14 cellular contexts compared by ENCODE assay signal in genomic region chr1:14363191-14363590, GRCh38.
DNase-seq lines count a peak whose midpoint lies in the region; ATAC-seq and TF ChIP-seq lines count a peak whose summit lies in the region.
"Had no signal": no experiment of that assay in that cellular context is flagged by ENCODE, and none has a peak within 500 bp of the region (broad histone marks: within the 10 kb centered on the region; RNA-seq: fewer than 3 reads in every experiment).

No MANE protein-coding gene starts in this region.

- no peaks in the 10 kb centered on the region for H3K9me2 ChIP-seq in OCI-LY7 (ENCODE audit: insufficient read depth, low read length)

- no peaks in the 10 kb centered on the region for H3K27me3 ChIP-seq in osteoblast (ENCODE audit: insufficient read depth, low read length)
- H3K27me3 ChIP-seq: BLaER1 treated with 17β-estradiol and CSF1 and Interleukin-3, amounts not matched to agents 10 nM and 100 nM had no signal

- H3K9me3 ChIP-seq in OCI-LY7 (ENCODE audit: low read length) (peaks cover 14% of the 10 kb centered on the region; the same call in 1 of the 2 replicates), osteoblast (ENCODE audit: low read depth, low read length) (no peaks in the 10 kb centered on the region)

- DNase-seq in Daoy (ENCODE audit: low read depth) (peak; percentile 38), OCI-LY7 (ENCODE audit: low spot score) (no peak), fibroblast of mammary gland (ENCODE audit: low read depth) (peak; percentile 26), osteoblast (ENCODE audit: insufficient read length, low spot score, missing footprints) (peak; percentile 58)
- DNase-seq in activated T-cell treated with anti-CD3 and anti-CD28 coated beads, Interleukin-2, amount 50 U/mL, for 1 hour: no peak
- DNase-seq: ACHN; CD4-positive, CD25-positive, alpha-beta regulatory T cell; DMS53; H7 had no signal

- H3K4me1 ChIP-seq in OCI-LY7 (ENCODE audit: insufficient read depth, low read length, poor library complexity, severe bottlenecking) (peaks cover 61% of the 10 kb centered on the region), osteoblast (ENCODE audit: insufficient read depth, low read length) (peaks cover 19% of the 10 kb centered on the region)
- H3K4me1 ChIP-seq: BLaER1 treated with 17β-estradiol and CSF1 and Interleukin-3, amounts not matched to agents 10 nM and 100 nM had no signal

- H3K27ac ChIP-seq in OCI-LY7 (ENCODE audit: low read depth, low read length, poor library complexity, severe bottlenecking) (peak overlapping the region; percentile 48), osteoblast (ENCODE audit: low read depth, low read length) (no peak overlapping the region)
- H3K27ac ChIP-seq: BLaER1 treated with 17β-estradiol and CSF1 and Interleukin-3, amounts not matched to agents 10 nM and 100 nM had no signal

- H4K20me1 ChIP-seq in OCI-LY7 (ENCODE audit: insufficient read depth, low read length) (no peaks in the 10 kb centered on the region), osteoblast (ENCODE audit: insufficient read depth, low read length) (no peaks in the 10 kb centered on the region)
- H4K20me1 ChIP-seq: BLaER1 treated with 17β-estradiol and CSF1 and Interleukin-3, amounts not matched to agents 10 nM and 100 nM had no signal

- H2AFZ ChIP-seq in OCI-LY7 (ENCODE audit: low read length): peak overlapping the region; percentile 91
- no peak overlapping the region for H2AFZ ChIP-seq in osteoblast (ENCODE audit: low read length)
- H2AFZ ChIP-seq: GM23338 had no signal

- H3K36me3 ChIP-seq in OCI-LY7 (ENCODE audit: insufficient read depth, low read length): peaks cover 10% of the 10 kb centered on the region; the same call in 1 of the 2 replicates
- no peaks in the 10 kb centered on the region for H3K36me3 ChIP-seq in osteoblast (ENCODE audit: insufficient read depth, low read length)
- H3K36me3 ChIP-seq: BLaER1 treated with 17β-estradiol and CSF1 and Interleukin-3, amounts not matched to agents 10 nM and 100 nM had no signal

- H3K4me3 ChIP-seq in OCI-LY7 (ENCODE audit: low read depth, low read length, poor library complexity, severe bottlenecking) (no peak overlapping the region), fibroblast of mammary gland (ENCODE audit: control insufficient read depth, low read depth, low read length) (no peak overlapping the region), osteoblast (ENCODE audit: insufficient read depth, low read length) (no peak overlapping the region)
- H3K4me3 ChIP-seq: BLaER1 treated with 17β-estradiol and CSF1 and Interleukin-3, amounts not matched to agents 10 nM and 100 nM; GM23338 had no signal

- BruUV-seq in OCI-LY7 (replicated peaks; lab: Mats Ljungman, UMichigan): no TSS peak

- CTCF ChIA-PET in OCI-LY7 (lab: Charles Lee; ENCODE audit: unreplicated experiment): no interaction called here

- intact Hi-C loops in OCI-LY7 (cut with micrococcal nuclease; ENCODE audit: unreplicated experiment): loop anchor here (5.0 kb wide), 1 partner anchor 111 kb away; no protein-coding TSS in a partner anchor

- POLR2A ChIA-PET in OCI-LY7 (lab: Charles Lee): interaction anchor here (0.6 kb wide), 1 partner anchor 27 kb away, joined by 3 read pairs; no protein-coding TSS in a partner anchor

- H3K79me2 ChIP-seq in OCI-LY7 (ENCODE audit: insufficient read depth, low read depth, low read length): no peaks in the 10 kb centered on the region
- H3K79me2 ChIP-seq in osteoblast (ENCODE audit: insufficient read depth, low read length): no peaks in the 10 kb centered on the region

- H3K4me2 ChIP-seq in OCI-LY7 (ENCODE audit: low read length): no peak overlapping the region
- no peak overlapping the region for H3K4me2 ChIP-seq in osteoblast (ENCODE audit: insufficient read depth, low read length)
- H3K4me2 ChIP-seq: BLaER1 treated with 17β-estradiol and CSF1 and Interleukin-3, amounts not matched to agents 10 nM and 100 nM; GM23338 had no signal

- ATAC-seq in GM18873 (IDR thresholded peaks at IDR 0.05; ENCODE audit: low FRiP score, unreplicated experiment): no peak
- ATAC-seq in HG02763 (IDR thresholded peaks at IDR 0.05; ENCODE audit: unreplicated experiment): no peak
- ATAC-seq: GM23338, HepG2 had no signal

- TF ChIP-seq CTCF in OCI-LY7 (conservative IDR thresholded peaks at IDR 0.05; ENCODE audit: low read length): no peak
- TF ChIP-seq CTCF in fibroblast of mammary gland (conservative IDR thresholded peaks at IDR 0.05; ENCODE audit: control insufficient read depth, insufficient read depth, low read depth, low read length): no peak
- no peak for TF ChIP-seq CTCF in osteoblast (IDR thresholded peaks at IDR 0.05; ENCODE audit: extremely low read depth, low read depth, low read length)

Comparison
In these comparisons a context has a peak if more than half of its experiments do, and no peak if none do; other contexts are left out.
1. DNase-seq: peak in Daoy (single experiment), fibroblast of mammary gland (single experiment) and osteoblast (single experiment); none in OCI-LY7 (single experiment) and activated T-cell treated with anti-CD3 and anti-CD28 coated beads, Interleukin-2, amount 50 U/mL, for 1 hour (single experiment).